ENCODE assay signal across 14 cellular contexts in genomic region chr20:21523398-21523868, GRCh38.
DNase-seq lines count a peak whose midpoint lies in the region; ATAC-seq and TF ChIP-seq lines count a peak whose summit lies in the region.
"Had no signal": no experiment of that assay in that cellular context is flagged by ENCODE, and none has a peak within 500 bp of the region (broad histone marks: within the 10 kb centered on the region; RNA-seq: fewer than 3 reads in every experiment).

No MANE protein-coding gene starts in this region.

- peaks cover 3% of the 10 kb centered on the region for H3K9me3 Mint-ChIP-seq in nephron
- H3K9me3 Mint-ChIP-seq in stimulated activated effector memory CD8-positive, alpha-beta T cell treated with anti-CD3 and anti-CD28 coated beads, Interleukin-12 subunit alpha, Interleukin-12 subunit beta, amount 100 ng/mL, for 72 hours = no peaks in the 10 kb centered on the region

- H3K9ac ChIP-seq in HUES6 (ENCODE audit: low read length) = no peak overlapping the region

- peaks cover 28% of the 10 kb centered on the region for H3K4me1 ChIP-seq in HUES6 (ENCODE audit: control insufficient read depth, insufficient read depth, low read length)

- peaks cover 16% of the 10 kb centered on the region for H3K4me1 Mint-ChIP-seq in nephron
- peaks cover 10% of the 10 kb centered on the region for H3K4me1 Mint-ChIP-seq in stimulated activated effector memory CD8-positive, alpha-beta T cell treated with anti-CD3 and anti-CD28 coated beads, Interleukin-12 subunit alpha, Interleukin-12 subunit beta, amount 100 ng/mL, for 72 hours

- H3K4me3 Mint-ChIP-seq in nephron = peak overlapping the region; percentile 25 to 62 (median 48)
- H3K4me3 Mint-ChIP-seq in stimulated activated effector memory CD8-positive, alpha-beta T cell treated with anti-CD3 and anti-CD28 coated beads, Interleukin-12 subunit alpha, Interleukin-12 subunit beta, amount 100 ng/mL, for 72 hours = no peak overlapping the region

- H3K4me3 ChIP-seq in HUES6 (ENCODE audit: low read depth, low read length) = peak overlapping the region; percentile 57
- no peak overlapping the region for H3K4me3 ChIP-seq in WERI-Rb-1 (ENCODE audit: low read depth, low read length)
- H3K4me3 ChIP-seq: Peyer's patch had no signal

- no peak for ATAC-seq in stimulated activated effector memory CD8-positive, alpha-beta T cell treated with anti-CD3 and anti-CD28 coated beads, Interleukin-12 subunit alpha, Interleukin-12 subunit beta, amount 100 ng/mL, for 72 hours

- no peak overlapping the region for H3K27ac Mint-ChIP-seq in nephron
- no peak overlapping the region for H3K27ac Mint-ChIP-seq in stimulated activated effector memory CD8-positive, alpha-beta T cell treated with anti-CD3 and anti-CD28 coated beads, Interleukin-12 subunit alpha, Interleukin-12 subunit beta, amount 100 ng/mL, for 72 hours

- no peaks in the 10 kb centered on the region for H3K36me3 ChIP-seq in HUES6 (ENCODE audit: control insufficient read depth, insufficient read depth, low read length)
- H3K36me3 ChIP-seq in WERI-Rb-1 = no peaks in the 10 kb centered on the region
- H3K36me3 ChIP-seq: pancreas, Peyer's patch, tibial nerve had no signal

- peak; percentile 23 to 67 for DNase-seq in SHP77 (lab: John Stamatoyannopoulos, UW)
- DNase-seq in SHP77 treated with DMSO at 0.1 percent for 48 hours (lab: John Stamatoyannopoulos, UW) = no peak
- no peak for DNase-seq in stimulated activated effector memory CD8-positive, alpha-beta T cell treated with anti-CD3 and anti-CD28 coated beads, Interleukin-12 subunit alpha, Interleukin-12 subunit beta, amount 100 ng/mL, for 72 hours (ENCODE audit: low spot score in 2 of 2)
- no peak for DNase-seq in GOT3 (lab: John Stamatoyannopoulos, UW)
- DNase-seq in WERI-Rb-1 = no peak
- DNase-seq: amniotic stem cell; NCI-H446; pancreas; stimulated activated CD4-positive, alpha-beta T cell treated with anti-CD3 and anti-CD28 coated beads, Interleukin-12 subunit alpha, Interleukin-12 subunit beta, amount 100 ng/mL, for 4 hours had no signal

- no peak for TF ChIP-seq CTCF in nephron (IDR thresholded peaks at IDR 0.05; ENCODE audit: unreplicated experiment in 3 of 3)
- TF ChIP-seq CTCF in WERI-Rb-1 (IDR thresholded peaks at IDR 0.05; ENCODE audit: low read depth, low read length) = no peak

- H3K27me3 ChIP-seq in HUES6 (ENCODE audit: control insufficient read depth, insufficient read depth, low read length) (peaks cover 100% of the 10 kb centered on the region), WERI-Rb-1 (ENCODE audit: insufficient read depth, low read depth, severe bottlenecking) (peaks cover 89% of the 10 kb centered on the region)

- H3K27ac ChIP-seq in HUES6 (ENCODE audit: low read depth, low read length) (no peak overlapping the region), angular gyrus (ENCODE audit: low read depth, low read length) (peak overlapping the region; percentile 74), WERI-Rb-1 (no peak overlapping the region)
- H3K27ac ChIP-seq: pancreas, Peyer's patch, tibial nerve had no signal

- H3K9me3 ChIP-seq in HUES6 (ENCODE audit: control insufficient read depth, insufficient read depth, low read depth, low read length) (no peaks in the 10 kb centered on the region), WERI-Rb-1 (ENCODE audit: severe bottlenecking) (peaks cover 27% of the 10 kb centered on the region)
- H3K9me3 ChIP-seq: pancreas, Peyer's patch, tibial nerve had no signal

- H3K27me3 Mint-ChIP-seq in nephron (ENCODE audit: low read depth) = peaks cover 96% of the 10 kb centered on the region

- H3K36me3 Mint-ChIP-seq in nephron (ENCODE audit: low read depth) = no peaks in the 10 kb centered on the region
- H3K36me3 Mint-ChIP-seq in stimulated activated effector memory CD8-positive, alpha-beta T cell treated with anti-CD3 and anti-CD28 coated beads, Interleukin-12 subunit alpha, Interleukin-12 subunit beta, amount 100 ng/mL, for 72 hours = no peaks in the 10 kb centered on the region

Comparison
In these comparisons a context has a peak if more than half of its experiments do, and no peak if none do; other contexts are left out.
1. DNase-seq: peak in SHP77 (2 of 2); none in SHP77 treated with DMSO at 0.1 percent for 48 hours (single experiment), stimulated activated effector memory CD8-positive, alpha-beta T cell treated with anti-CD3 and anti-CD28 coated beads, Interleukin-12 subunit alpha, Interleukin-12 subunit beta, amount 100 ng/mL, for 72 hours (0 of 2), GOT3 (single experiment) and WERI-Rb-1 (single experiment).